In genomic region chr20:48201881-48202280, GRCh38 we compare ENCODE assay signal across 3 cellular contexts.
TF ChIP-seq lines count a peak whose summit lies in the region.

No MANE protein-coding gene starts in this region.

TF ChIP-seq in SK-N-SH, 30 proteins besides CTCF, POLR2A, EP300 and RAD21 (continued from another document):
- no peak for TF ChIP-seq MEF2A (IDR thresholded peaks at IDR 0.05; ENCODE audit: borderline replicate concordance, low read depth)
- no peak for TF ChIP-seq NFIC (IDR thresholded peaks at IDR 0.05; ENCODE audit: borderline replicate concordance)
- no peak for TF ChIP-seq GABPA (IDR thresholded peaks at IDR 0.05; ENCODE audit: low read depth)

TF ChIP-seq in SK-N-SH treated with all-trans-retinoic acid at 6 μM for 48 hours, 23 proteins besides CTCF, POLR2A, EP300 and RAD21 (continued from another document):
- no peak for TF ChIP-seq POU6F1 (CRISPR knock-in tag; IDR thresholded peaks at IDR 0.05; ENCODE audit: borderline replicate concordance, low read depth)
- no peak for TF ChIP-seq ISL1 (CRISPR knock-in tag; IDR thresholded peaks at IDR 0.05)
- no peak for TF ChIP-seq PPARA (CRISPR knock-in tag; IDR thresholded peaks at IDR 0.05; ENCODE audit: borderline replicate concordance)
- TF ChIP-seq ESRRG (CRISPR knock-in tag; IDR thresholded peaks at IDR 0.05), result no peak
- no peak for TF ChIP-seq SNAI2 (CRISPR knock-in tag; IDR thresholded peaks at IDR 0.05)
- TF ChIP-seq, protein P1, sequence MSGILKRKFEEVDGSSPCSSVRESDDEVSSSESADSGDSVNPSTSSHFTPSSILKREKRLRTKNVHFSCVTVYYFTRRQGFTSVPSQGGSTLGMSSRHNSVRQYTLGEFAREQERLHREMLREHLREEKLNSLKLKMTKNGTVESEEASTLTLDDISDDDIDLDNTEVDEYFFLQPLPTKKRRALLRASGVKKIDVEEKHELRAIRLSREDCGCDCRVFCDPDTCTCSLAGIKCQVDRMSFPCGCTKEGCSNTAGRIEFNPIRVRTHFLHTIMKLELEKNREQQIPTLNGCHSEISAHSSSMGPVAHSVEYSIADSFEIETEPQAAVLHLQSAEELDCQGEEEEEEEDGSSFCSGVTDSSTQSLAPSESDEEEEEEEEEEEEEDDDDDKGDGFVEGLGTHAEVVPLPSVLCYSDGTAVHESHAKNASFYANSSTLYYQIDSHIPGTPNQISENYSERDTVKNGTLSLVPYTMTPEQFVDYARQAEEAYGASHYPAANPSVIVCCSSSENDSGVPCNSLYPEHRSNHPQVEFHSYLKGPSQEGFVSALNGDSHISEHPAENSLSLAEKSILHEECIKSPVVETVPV (CRISPR knock-in tag; IDR thresholded peaks at IDR 0.05), result no peak
- TF ChIP-seq ZNF70 (CRISPR knock-in tag; IDR thresholded peaks at IDR 0.05), result no peak
- TF ChIP-seq ZFP30 (CRISPR knock-in tag; IDR thresholded peaks at IDR 0.05), result no peak
- no peak for TF ChIP-seq RARB (CRISPR knock-in tag; IDR thresholded peaks at IDR 0.05)
- no peak for TF ChIP-seq GLIS3 (CRISPR knock-in tag; IDR thresholded peaks at IDR 0.05)
- TF ChIP-seq, protein P2, sequence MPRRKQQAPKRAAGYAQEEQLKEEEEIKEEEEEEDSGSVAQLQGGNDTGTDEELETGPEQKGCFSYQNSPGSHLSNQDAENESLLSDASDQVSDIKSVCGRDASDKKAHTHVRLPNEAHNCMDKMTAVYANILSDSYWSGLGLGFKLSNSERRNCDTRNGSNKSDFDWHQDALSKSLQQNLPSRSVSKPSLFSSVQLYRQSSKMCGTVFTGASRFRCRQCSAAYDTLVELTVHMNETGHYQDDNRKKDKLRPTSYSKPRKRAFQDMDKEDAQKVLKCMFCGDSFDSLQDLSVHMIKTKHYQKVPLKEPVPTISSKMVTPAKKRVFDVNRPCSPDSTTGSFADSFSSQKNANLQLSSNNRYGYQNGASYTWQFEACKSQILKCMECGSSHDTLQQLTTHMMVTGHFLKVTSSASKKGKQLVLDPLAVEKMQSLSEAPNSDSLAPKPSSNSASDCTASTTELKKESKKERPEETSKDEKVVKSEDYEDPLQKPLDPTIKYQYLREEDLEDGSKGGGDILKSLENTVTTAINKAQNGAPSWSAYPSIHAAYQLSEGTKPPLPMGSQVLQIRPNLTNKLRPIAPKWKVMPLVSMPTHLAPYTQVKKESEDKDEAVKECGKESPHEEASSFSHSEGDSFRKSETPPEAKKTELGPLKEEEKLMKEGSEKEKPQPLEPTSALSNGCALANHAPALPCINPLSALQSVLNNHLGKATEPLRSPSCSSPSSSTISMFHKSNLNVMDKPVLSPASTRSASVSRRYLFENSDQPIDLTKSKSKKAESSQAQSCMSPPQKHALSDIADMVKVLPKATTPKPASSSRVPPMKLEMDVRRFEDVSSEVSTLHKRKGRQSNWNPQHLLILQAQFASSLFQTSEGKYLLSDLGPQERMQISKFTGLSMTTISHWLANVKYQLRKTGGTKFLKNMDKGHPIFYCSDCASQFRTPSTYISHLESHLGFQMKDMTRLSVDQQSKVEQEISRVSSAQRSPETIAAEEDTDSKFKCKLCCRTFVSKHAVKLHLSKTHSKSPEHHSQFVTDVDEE (CRISPR knock-in tag; IDR thresholded peaks at IDR 0.05), result no peak
- TF ChIP-seq ZFP3 (CRISPR knock-in tag; IDR thresholded peaks at IDR 0.05), result no peak
- TF ChIP-seq PATZ1 (CRISPR knock-in tag; IDR thresholded peaks at IDR 0.05; ENCODE audit: borderline replicate concordance), result no peak
- TF ChIP-seq ARNTL (CRISPR knock-in tag; IDR thresholded peaks at IDR 0.05; ENCODE audit: borderline replicate concordance, low read depth), result no peak
- no peak for TF ChIP-seq ZC3H10 (CRISPR knock-in tag; IDR thresholded peaks at IDR 0.05)
- no peak for TF ChIP-seq TCF4 (CRISPR knock-in tag; IDR thresholded peaks at IDR 0.05; ENCODE audit: borderline replicate concordance)

TF ChIP-seq in HepG2, 621 proteins besides CTCF, POLR2A, EP300 and RAD21 (continued from another document):
- TF ChIP-seq, protein P3, sequence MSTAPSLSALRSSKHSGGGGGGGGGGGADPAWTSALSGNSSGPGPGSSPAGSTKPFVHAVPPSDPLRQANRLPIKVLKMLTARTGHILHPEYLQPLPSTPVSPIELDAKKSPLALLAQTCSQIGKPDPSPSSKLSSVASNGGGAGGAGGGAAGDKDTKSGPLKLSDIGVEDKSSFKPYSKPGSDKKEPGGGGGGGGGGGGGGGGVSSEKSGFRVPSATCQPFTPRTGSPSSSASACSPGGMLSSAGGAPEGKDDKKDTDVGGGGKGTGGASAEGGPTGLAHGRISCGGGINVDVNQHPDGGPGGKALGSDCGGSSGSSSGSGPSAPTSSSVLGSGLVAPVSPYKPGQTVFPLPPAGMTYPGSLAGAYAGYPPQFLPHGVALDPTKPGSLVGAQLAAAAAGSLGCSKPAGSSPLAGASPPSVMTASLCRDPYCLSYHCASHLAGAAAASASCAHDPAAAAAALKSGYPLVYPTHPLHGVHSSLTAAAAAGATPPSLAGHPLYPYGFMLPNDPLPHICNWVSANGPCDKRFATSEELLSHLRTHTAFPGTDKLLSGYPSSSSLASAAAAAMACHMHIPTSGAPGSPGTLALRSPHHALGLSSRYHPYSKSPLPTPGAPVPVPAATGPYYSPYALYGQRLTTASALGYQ (CRISPR knock-in tag; IDR thresholded peaks at IDR 0.05), result no peak
- no peak for TF ChIP-seq RXRA (CRISPR knock-in tag; IDR thresholded peaks at IDR 0.05)
